In genomic region chr11:59429924-59430516, GRCh38 we compare ENCODE assay signal across 8 cellular contexts. TPM values are rescaled to one million over a fixed set of nuclear protein-coding genes. Genes with fewer than 3 reads are reported as not detected.
DNase-seq lines count a peak whose midpoint lies in the region; ATAC-seq and TF ChIP-seq lines count a peak whose summit lies in the region.

No MANE protein-coding gene starts in this region.

- no peaks in the 10 kb centered on the region for H3K9me3 ChIP-seq in right atrium auricular region
- H3K9me3 ChIP-seq in endodermal cell (ENCODE audit: control insufficient read depth, low read length), result no peaks in the 10 kb centered on the region
- no peaks in the 10 kb centered on the region for H3K9me3 ChIP-seq in neutrophil
- H3K9me3 ChIP-seq in suprapubic skin, result no peaks in the 10 kb centered on the region

- H3K4me1 ChIP-seq in right atrium auricular region, result no peaks in the 10 kb centered on the region
- peaks cover 8% of the 10 kb centered on the region for H3K4me1 ChIP-seq in endodermal cell (ENCODE audit: control insufficient read depth, insufficient read depth, low read length)
- H3K4me1 ChIP-seq in neutrophil (ENCODE audit: control insufficient read depth in 1 of 2, insufficient read depth in 1 of 2, low read depth in 1 of 2, low read length in 1 of 2), result no peaks in the 10 kb centered on the region
- no peaks in the 10 kb centered on the region for H3K4me1 ChIP-seq in suprapubic skin

- no peak overlapping the region for H3K4me3 ChIP-seq in right atrium auricular region
- H3K4me3 ChIP-seq in endodermal cell (ENCODE audit: low read length), result no peak overlapping the region
- H3K4me3 ChIP-seq in neutrophil (ENCODE audit: low read depth in 1 of 2, low read length in 1 of 2), result no peak overlapping the region
- H3K4me3 ChIP-seq in suprapubic skin, result no peak overlapping the region

- ATAC-seq in GM21825 (IDR thresholded peaks at IDR 0.05; ENCODE audit: unreplicated experiment), result peak; percentile 64

- no peaks in the 10 kb centered on the region for H3K36me3 Mint-ChIP-seq in endodermal cell (ENCODE audit: low read depth)

- H3K27me3 Mint-ChIP-seq in endodermal cell (ENCODE audit: insufficient read depth), result peaks cover 3% of the 10 kb centered on the region

- no peak overlapping the region for H3K9ac ChIP-seq in endodermal cell (ENCODE audit: extremely low read depth, low read length, poor library complexity, severe bottlenecking)

- no peaks in the 10 kb centered on the region for H3K36me3 ChIP-seq in right atrium auricular region
- no peaks in the 10 kb centered on the region for H3K36me3 ChIP-seq in endodermal cell (ENCODE audit: control insufficient read depth, insufficient read depth, low read length)
- H3K36me3 ChIP-seq in neutrophil, result no peaks in the 10 kb centered on the region
- H3K36me3 ChIP-seq in suprapubic skin, result no peaks in the 10 kb centered on the region

- intact Hi-C loops in cardiac septum (cut with DNase I), result loop anchor here (5.0 kb wide), 1 partner anchor 258 kb away; the partner anchor contains the start of gene DTX4

- H3K4me1 Mint-ChIP-seq in endodermal cell, result peaks cover 34% of the 10 kb centered on the region

- no peak overlapping the region for H3K4me3 Mint-ChIP-seq in endodermal cell

- no peak overlapping the region for H3K27ac Mint-ChIP-seq in endodermal cell

- DNase-seq in right atrium auricular region (ENCODE audit: low spot score), result no peak
- no peak for DNase-seq in cardiac septum (ENCODE audit: low spot score)
- DNase-seq in LoVo (ENCODE audit: low spot score), result peak; percentile 56
- peak; percentile 33 for DNase-seq in SKM-1 (lab: John Stamatoyannopoulos, UW; ENCODE audit: unreplicated experiment)
- peak; percentile 71 for DNase-seq in endodermal cell
- no peak for DNase-seq in suprapubic skin (ENCODE audit: low spot score in 2 of 2)

- TF ChIP-seq EP300 in suprapubic skin (IDR thresholded peaks at IDR 0.05), result no peak

- no peaks in the 10 kb centered on the region for H3K27me3 ChIP-seq in right atrium auricular region
- no peaks in the 10 kb centered on the region for H3K27me3 ChIP-seq in endodermal cell (ENCODE audit: control insufficient read depth, insufficient read depth, low read length, poor library complexity, severe bottlenecking)
- H3K27me3 ChIP-seq in neutrophil, result peaks cover 15% of the 10 kb centered on the region
- H3K27me3 ChIP-seq in suprapubic skin, result no peaks in the 10 kb centered on the region

- TF ChIP-seq CTCF in right atrium auricular region (IDR thresholded peaks at IDR 0.05) (peak; percentile 13 to 65), endodermal cell (conservative IDR thresholded peaks at IDR 0.05) (peak; percentile 89), neutrophil (IDR thresholded peaks at IDR 0.05) (peak; percentile 86), suprapubic skin (IDR thresholded peaks at IDR 0.05) (peak in 1 of 2 donors; percentile 43)

- no peaks in the 10 kb centered on the region for H3K9me3 Mint-ChIP-seq in endodermal cell

- no peak overlapping the region for H3K27ac ChIP-seq in right atrium auricular region
- H3K27ac ChIP-seq in endodermal cell (ENCODE audit: low read depth, low read length), result no peak overlapping the region
- H3K27ac ChIP-seq in neutrophil, result no peak overlapping the region
- no peak overlapping the region for H3K27ac ChIP-seq in suprapubic skin

- 69 to 83% methylated on average over 1 to 4 of the region's 4 CpGs for WGBS in endodermal cell (ENCODE audit: insufficient coverage in 1 of 2, insufficient read length in 1 of 2), 2 experiments
- WGBS in suprapubic skin, result 69% methylated on average over 4 of the region's 4 CpGs

- TF ChIP-seq POLR2A in suprapubic skin (IDR thresholded peaks at IDR 0.05), result no peak

RNA-seq across cellular contexts. Expression of gene OR5A2, which starts 3.8 kb away (rescaled TPM):
- total RNA-seq in right atrium auricular region (not detected), cardiac septum (not detected), endodermal cell (not detected), suprapubic skin (under 1 TPM in 1 of 4 donors, not detected in 3; 0.16 TPM)
- polyA plus RNA-seq in endodermal cell (2013, experiment 1 of 2), result not detected
- polyA plus RNA-seq in endodermal cell (2013, experiment 2 of 2), result not detected

RNA-seq across cellular contexts. Expression of gene OR5A1, which starts 6.2 kb away (rescaled TPM):
- total RNA-seq in right atrium auricular region (not detected), cardiac septum (not detected), endodermal cell (not detected), suprapubic skin (under 1 TPM in 1 of 4 donors, not detected in 3; 0.04 TPM)
- polyA plus RNA-seq in endodermal cell (2013, experiment 1 of 2), result not detected
- 0.04 TPM for polyA plus RNA-seq in endodermal cell (2013, experiment 2 of 2)

RNA-seq across cellular contexts. Expression of gene OR4D6, which starts 26.7 kb away (rescaled TPM):
- total RNA-seq in right atrium auricular region (not detected), cardiac septum (not detected), endodermal cell (not detected), suprapubic skin (not detected)
- not detected for polyA plus RNA-seq in endodermal cell (2013, experiment 1 of 2)
- polyA plus RNA-seq in endodermal cell (2013, experiment 2 of 2), result not detected

RNA-seq across cellular contexts. Expression of gene OR4D10, which starts 43.1 kb away (rescaled TPM):
- total RNA-seq in right atrium auricular region, result not detected
- not detected for total RNA-seq in cardiac septum
- not detected for total RNA-seq in endodermal cell
- not detected for polyA plus RNA-seq in endodermal cell (2013, experiment 1 of 2)
- polyA plus RNA-seq in endodermal cell (2013, experiment 2 of 2), result not detected
- not detected for total RNA-seq in suprapubic skin

Comparison
In these comparisons a context has a peak if more than half of its experiments do, and no peak if none do; other contexts are left out.
1. DNase-seq: peak in LoVo (single experiment), SKM-1 (single experiment) and endodermal cell (single experiment); none in right atrium auricular region (single experiment), cardiac septum (single experiment) and suprapubic skin (0 of 2).